1 cellular context compared by ENCODE assay signal in genomic region chr1:63593303-63593886, GRCh38.
TF ChIP-seq lines count a peak whose summit lies in the region.

Gene PGM1, plus strand, starts transcription at chr1:63593411. Its CDS starts 78 bp downstream, at chr1:63593489.

TF ChIP-seq in GM12878, 131 proteins besides CTCF, POLR2A, EP300 and RAD21 (continued from another document):
- TF ChIP-seq ESRRA (IDR thresholded peaks at IDR 0.05; ENCODE audit: low read length) (no peak), MTA2 (IDR thresholded peaks at IDR 0.05; ENCODE audit: low read depth) (no peak), TCF3 (IDR thresholded peaks at IDR 0.05; ENCODE audit: borderline replicate concordance, insufficient read depth, low read depth, low read length) (no peak), E2F4 (IDR thresholded peaks at IDR 0.05; ENCODE audit: low read depth, low read length) (no peak)
